In the genomic region with DNA sequence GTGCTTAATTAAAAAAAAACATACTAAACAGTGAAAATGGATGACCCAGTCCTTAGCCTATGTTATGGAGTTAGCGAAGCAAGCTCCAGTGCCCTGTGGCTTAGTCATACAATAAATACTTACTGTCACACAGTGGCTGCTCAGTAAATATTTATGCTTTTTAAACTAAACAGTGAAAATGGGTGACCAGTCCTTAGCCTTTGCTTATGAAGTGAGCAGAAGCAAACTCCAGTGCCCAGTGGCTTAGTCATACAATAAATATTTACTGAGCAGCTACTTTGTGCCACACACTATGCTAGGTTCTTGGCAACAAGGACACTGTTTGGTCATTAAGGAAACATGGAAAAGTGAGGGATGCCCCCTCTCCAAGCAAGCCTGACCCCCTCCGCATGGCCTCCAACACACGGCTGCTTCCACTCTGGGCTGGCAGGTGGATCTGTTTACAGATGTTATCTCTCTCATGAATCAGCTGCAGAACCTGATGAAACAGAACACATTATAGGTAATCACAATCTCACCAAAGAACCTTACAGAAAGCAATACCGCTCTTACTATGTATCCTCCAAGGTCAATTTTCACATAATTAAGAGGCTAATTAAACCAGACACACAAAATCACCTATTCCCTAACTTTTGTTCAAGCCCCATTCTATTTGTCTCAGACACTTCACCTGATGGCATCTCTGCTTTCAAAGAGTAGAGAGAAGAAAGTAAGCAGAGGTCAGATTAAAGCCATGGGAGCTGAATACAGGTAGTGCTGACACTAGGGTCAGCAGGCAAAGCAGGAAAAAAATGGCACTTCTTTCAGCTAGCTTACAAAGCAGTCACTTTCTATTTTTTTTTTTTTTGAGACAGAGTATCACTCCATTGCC, we compare ENCODE assay signal across 11 cellular contexts. TPM values are rescaled to one million over a fixed set of nuclear protein-coding genes. Genes with fewer than 3 reads are reported as not detected.
A peak's percentile ranks its signal among the peaks of the same experiment; 100 is the strongest.
DNase-seq lines count a peak whose midpoint lies in the region; FAIRE-seq and TF ChIP-seq lines count a peak whose summit lies in the region.
"Had no signal": no experiment of that assay in that cellular context is flagged by ENCODE, and none has a peak within 500 bp of the region (broad histone marks: within the 10 kb centered on the region; RNA-seq: fewer than 3 reads in every experiment).

No MANE protein-coding gene starts in this region.

- FAIRE-seq in kidney (lab: Jason Lieb, UNC), result no peak
- FAIRE-seq: A204.1 had no signal

- no peak overlapping the region for H3K9ac ChIP-seq in kidney (ENCODE audit: low read length in 2 of 2)

- peak; percentile 6 for DNase-seq in NCI-H1092 (lab: John Stamatoyannopoulos, UW)
- DNase-seq in NCI-H1092 treated with DMSO at 0.1 percent for 48 hours (lab: John Stamatoyannopoulos, UW), result no peak
- peak; percentile 42 for DNase-seq in RKO (ENCODE audit: low spot score)
- DNase-seq in fibroblast of mammary gland (ENCODE audit: low read depth), result peak; percentile 70
- DNase-seq in stromal cell of bone marrow (ENCODE audit: low read depth), result peak; percentile 14
- no peak for DNase-seq in kidney
- no peak for DNase-seq in NK-92 treated with Interleukin-12 subunit alpha and Interleukin-12 subunit beta, amount 100 ng/mL, for 24 hours (lab: John Stamatoyannopoulos, UW)
- no peak for DNase-seq in activated T-cell treated with anti-CD3 and anti-CD28 coated beads, Interleukin-2, amount 50 U/mL, for 48 hours
- DNase-seq: activated CD4-positive, alpha-beta T cell treated with anti-CD3 and anti-CD28 coated beads, Interleukin-2, amount 10 ng/mL, durations not matched to agents 7 days and 5 days; dorsolateral prefrontal cortex had no signal

- H3K27ac ChIP-seq in kidney (ENCODE audit: low read depth in 2 of 2, low read length in 2 of 2), result no peak overlapping the region
- H3K27ac ChIP-seq: dorsolateral prefrontal cortex had no signal

- TF ChIP-seq CTCF in fibroblast of mammary gland (conservative IDR thresholded peaks at IDR 0.05; ENCODE audit: control insufficient read depth, insufficient read depth, low read depth, low read length) (no peak), kidney (IDR thresholded peaks at IDR 0.05; ENCODE audit: borderline replicate concordance, extremely low read depth, insufficient read depth) (no peak)

- H3K36me3 ChIP-seq in kidney (ENCODE audit: control insufficient read depth in 1 of 2, insufficient read depth in 2 of 2, low read length in 2 of 2), result peaks cover 12 to 38% of the 10 kb centered on the region in 2 donors

- no peaks in the 10 kb centered on the region for H3K9me3 ChIP-seq in kidney (ENCODE audit: control insufficient read depth in 1 of 2, low read length in 2 of 2)

- H3K4me1 ChIP-seq in kidney (ENCODE audit: control insufficient read depth in 1 of 2, insufficient read depth in 1 of 2, low read depth in 1 of 2, low read length in 2 of 2), result no peaks in the 10 kb centered on the region

- H3K4me3 ChIP-seq in fibroblast of mammary gland (ENCODE audit: control insufficient read depth, low read depth, low read length) (no peak overlapping the region), kidney (ENCODE audit: low read length in 2 of 2) (no peak overlapping the region)
- H3K4me3 ChIP-seq: dorsolateral prefrontal cortex had no signal

- intact Hi-C loops in kidney (cut with DNase I), result no loop called here

RNA-seq across cellular contexts. Expression of a gene that starts 27.3 kb away (rescaled TPM):
- 25.2 TPM for total RNA-seq in kidney
- 34.4 TPM for polyA plus RNA-seq in kidney (ENCODE audit: insufficient read depth, low read depth, low replicate concordance)

Comparison
In these comparisons a context has a peak if more than half of its experiments do, and no peak if none do; other contexts are left out.
1. DNase-seq: peak in NCI-H1092 (single experiment), RKO (single experiment), fibroblast of mammary gland (single experiment) and stromal cell of bone marrow (single experiment); none in NCI-H1092 treated with DMSO at 0.1 percent for 48 hours (single experiment), kidney (single experiment), NK-92 treated with Interleukin-12 subunit alpha and Interleukin-12 subunit beta, amount 100 ng/mL, for 24 hours (single experiment) and activated T-cell treated with anti-CD3 and anti-CD28 coated beads, Interleukin-2, amount 50 U/mL, for 48 hours (0 of 2).